Comparison of ENCODE assay signal across 28 cellular contexts in the genomic region with DNA sequence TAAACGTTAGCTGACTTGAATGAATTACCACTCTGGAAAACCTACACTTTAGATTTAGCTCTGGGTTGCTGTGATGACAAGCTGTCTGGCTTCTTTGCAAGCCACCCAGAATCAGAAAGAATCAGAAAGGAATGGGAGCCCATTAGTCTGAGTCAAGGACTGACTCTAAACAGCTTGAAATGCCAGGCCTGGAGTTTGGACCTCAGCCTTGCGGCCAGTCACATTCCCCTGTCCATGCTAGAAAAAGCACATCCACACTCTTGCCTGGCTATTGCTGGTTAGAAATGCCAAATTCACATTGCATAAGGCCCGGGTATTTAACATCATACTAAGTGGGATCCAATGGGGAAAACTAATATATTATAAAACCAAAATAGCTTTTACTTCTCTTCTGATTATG.
"Had no signal": no experiment of that assay in that cellular context is flagged by ENCODE, and none has a peak within 500 bp of the region (broad histone marks: within the 10 kb centered on the region; RNA-seq: fewer than 3 reads in every experiment).

No MANE protein-coding gene starts in this region.

- H3K27ac ChIP-seq: neutrophil, pancreas, psoas muscle, right lobe of liver, sigmoid colon, stomach, thoracic aorta, thyroid gland, transverse colon, upper lobe of right lung, uterus had no signal

- H3K9me3 Mint-ChIP-seq: nephron progenitor cell, neural crest cell had no signal

- DNase-seq: naive thymus-derived CD4-positive, alpha-beta T cell; nephron progenitor cell; nucleus accumbens; pancreas; psoas muscle; right lobe of liver; sigmoid colon; small intestine; stimulated activated CD4-positive, alpha-beta T cell treated with anti-CD3 and anti-CD28 coated beads, Interleukin-15, amount 100 ng/mL, for 24 hours; stimulated activated CD4-positive, alpha-beta T cell treated with anti-CD3 and anti-CD28 coated beads, Interleukin-2, amount 100 ng/mL, for 24 hours; stimulated activated CD4-positive, alpha-beta T cell treated with anti-CD3 and anti-CD28 coated beads, Interleukin-2, amount 100 ng/mL, for 48 hours; stimulated activated CD4-positive, alpha-beta T cell treated with anti-CD3 and anti-CD28 coated beads, Interleukin-4, amount 100 ng/mL, for 24 hours; stimulated activated naive B cell treated with anti-CD40 and anti-IgM and Interleukin-4, amounts not matched to agents 10 μg/mL and 1 μg/mL and 100 μg/mL, for 72 hours; stimulated activated naive CD4-positive, alpha-beta T cell treated with Interleukin-2 at 50 U/mL for 16 hours; stomach; thyroid gland; transverse colon; upper lobe of right lung; uterus had no signal

- H3K27me3 Mint-ChIP-seq: natural killer cell treated with Interleukin-12 subunit alpha and Interleukin-12 subunit beta and Interleukin-15 and Interleukin-18, amount 100 ng/mL, for 72 hours; progenitor cell of endocrine pancreas; stimulated activated naive B cell treated with anti-CD40 and anti-IgM and Interleukin-4, amounts not matched to agents 10 μg/mL and 1 μg/mL and 100 μg/mL, for 72 hours; stimulated activated naive CD8-positive, alpha-beta T cell treated with anti-CD3 and anti-CD28 coated beads, Interleukin-15, Interleukin-2, amounts not matched to agents 100 ng/mL and 50 ng/mL, for 24 hours had no signal

- H3K36me3 Mint-ChIP-seq: naive thymus-derived CD4-positive, alpha-beta T cell; natural killer cell treated with Interleukin-12 subunit alpha and Interleukin-12 subunit beta and Interleukin-15 and Interleukin-18, amount 100 ng/mL, for 72 hours; stimulated activated effector memory CD8-positive, alpha-beta T cell treated with anti-CD3 and anti-CD28 coated beads, Interleukin-12 subunit alpha, Interleukin-12 subunit beta, amount 100 ng/mL, for 72 hours; stimulated activated naive B cell treated with anti-CD40 and anti-IgM and Interleukin-4, amounts not matched to agents 10 μg/mL and 1 μg/mL and 100 μg/mL, for 72 hours; type B pancreatic cell had no signal

- H3K4me1 ChIP-seq: pancreas, psoas muscle, right lobe of liver, stomach, thyroid gland, transverse colon, upper lobe of right lung, uterus had no signal

- H3K4me3 Mint-ChIP-seq: naive thymus-derived CD4-positive, alpha-beta T cell; natural killer cell treated with Interleukin-12 subunit alpha and Interleukin-12 subunit beta and Interleukin-15 and Interleukin-18, amount 100 ng/mL, for 72 hours; nephron progenitor cell; neural crest cell; stimulated activated effector memory CD8-positive, alpha-beta T cell treated with anti-CD3 and anti-CD28 coated beads, Interleukin-12 subunit alpha, Interleukin-12 subunit beta, amount 100 ng/mL, for 72 hours; stimulated activated naive B cell treated with anti-CD40 and anti-IgM and Interleukin-4, amounts not matched to agents 10 μg/mL and 1 μg/mL and 100 μg/mL, for 72 hours; stimulated activated naive CD8-positive, alpha-beta T cell treated with anti-CD3 and anti-CD28 coated beads, Interleukin-15, Interleukin-2, amounts not matched to agents 100 ng/mL and 50 ng/mL, for 24 hours; type B pancreatic cell had no signal

- H3K36me3 ChIP-seq: neutrophil, pancreas, right lobe of liver, sigmoid colon, stomach, thoracic aorta, thyroid gland, transverse colon, upper lobe of right lung, uterus had no signal

- H3K27ac Mint-ChIP-seq: naive thymus-derived CD4-positive, alpha-beta T cell; natural killer cell treated with Interleukin-12 subunit alpha and Interleukin-12 subunit beta and Interleukin-15 and Interleukin-18, amount 100 ng/mL, for 72 hours; nephron progenitor cell; progenitor cell of endocrine pancreas; stimulated activated effector memory CD8-positive, alpha-beta T cell treated with anti-CD3 and anti-CD28 coated beads, Interleukin-12 subunit alpha, Interleukin-12 subunit beta, amount 100 ng/mL, for 72 hours; stimulated activated naive B cell treated with anti-CD40 and anti-IgM and Interleukin-4, amounts not matched to agents 10 μg/mL and 1 μg/mL and 100 μg/mL, for 72 hours; stimulated activated naive CD8-positive, alpha-beta T cell treated with anti-CD3 and anti-CD28 coated beads, Interleukin-15, Interleukin-2, amounts not matched to agents 100 ng/mL and 50 ng/mL, for 24 hours; type B pancreatic cell had no signal

- H3K4me3 ChIP-seq: pancreas, psoas muscle, right lobe of liver, sigmoid colon, stomach, thoracic aorta, thyroid gland, transverse colon, upper lobe of right lung, uterus had no signal

- H3K27me3 ChIP-seq: neutrophil, pancreas, right lobe of liver, sigmoid colon, stomach, thyroid gland, transverse colon, upper lobe of right lung, uterus had no signal

- H3K4me1 Mint-ChIP-seq: naive thymus-derived CD4-positive, alpha-beta T cell; nephron progenitor cell; stimulated activated effector memory CD8-positive, alpha-beta T cell treated with anti-CD3 and anti-CD28 coated beads, Interleukin-12 subunit alpha, Interleukin-12 subunit beta, amount 100 ng/mL, for 72 hours; stimulated activated naive B cell treated with anti-CD40 and anti-IgM and Interleukin-4, amounts not matched to agents 10 μg/mL and 1 μg/mL and 100 μg/mL, for 72 hours had no signal

- ATAC-seq: naive thymus-derived CD4-positive, alpha-beta T cell; natural killer cell treated with Interleukin-12 subunit alpha and Interleukin-12 subunit beta and Interleukin-15 and Interleukin-18, amount 100 ng/mL, for 72 hours; pancreas; psoas muscle; right cardiac atrium; right lobe of liver; stimulated activated effector memory CD8-positive, alpha-beta T cell treated with anti-CD3 and anti-CD28 coated beads, Interleukin-12 subunit alpha, Interleukin-12 subunit beta, amount 100 ng/mL, for 72 hours; stimulated activated naive B cell treated with anti-CD40 and anti-IgM and Interleukin-4, amounts not matched to agents 10 μg/mL and 1 μg/mL and 100 μg/mL, for 72 hours; upper lobe of right lung had no signal

- H3K9me3 ChIP-seq: neutrophil, pancreas, psoas muscle, right lobe of liver, sigmoid colon, stomach, thoracic aorta, thyroid gland, transverse colon, upper lobe of right lung, uterus had no signal
